ENCODE assay signal across 15 cellular contexts in the genomic region with DNA sequence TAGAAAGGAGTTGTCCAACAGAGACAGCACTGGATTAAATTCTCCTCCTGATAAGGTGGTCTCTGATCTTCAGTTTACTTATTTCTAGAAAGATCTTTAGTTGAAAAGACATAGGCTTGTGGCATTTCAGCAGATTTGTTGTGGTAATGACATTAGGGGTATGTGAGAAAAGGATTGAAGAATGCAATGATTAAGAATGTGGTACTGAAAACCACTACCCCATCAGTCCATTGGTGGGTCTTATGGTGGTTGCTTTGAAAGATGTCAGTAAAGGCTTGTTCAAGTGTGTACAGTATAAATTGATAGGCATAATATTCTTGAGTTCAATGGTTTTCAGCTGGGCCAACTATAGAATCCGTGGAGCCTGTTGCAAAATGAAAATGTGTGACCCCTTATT. TPM values are rescaled to one million over a fixed set of nuclear protein-coding genes. Genes with fewer than 3 reads are reported as not detected.
A peak's percentile ranks its signal among the peaks of the same experiment; 100 is the strongest.
DNase-seq lines count a peak whose midpoint lies in the region; ATAC-seq lines count a peak whose summit lies in the region.
"Had no signal": no experiment of that assay in that cellular context is flagged by ENCODE, and none has a peak within 500 bp of the region (broad histone marks: within the 10 kb centered on the region; RNA-seq: fewer than 3 reads in every experiment).

No MANE protein-coding gene starts in this region.

- peak overlapping the region; percentile 39 for H3K4me3 Mint-ChIP-seq in activated T-cell treated with anti-CD3 and anti-CD28 coated beads, Interleukin-2, amount 50 U/mL, for 24 hours
- peak overlapping the region; percentile 56 for H3K4me3 Mint-ChIP-seq in activated CD8-positive, alpha-beta T cell treated with anti-CD3 and anti-CD28 coated beads, Interleukin-2, amount 10 ng/mL, durations not matched to agents 7 days and 5 days
- H3K4me3 Mint-ChIP-seq: nephron had no signal

- no peak overlapping the region for H3K9ac ChIP-seq in Karpas-422 (ENCODE audit: low read length)

- ATAC-seq in HG02759 (IDR thresholded peaks at IDR 0.05; ENCODE audit: unreplicated experiment) = peak; percentile 22
- peak; percentile 72 for ATAC-seq in activated CD8-positive, alpha-beta T cell treated with anti-CD3 and anti-CD28 coated beads, Interleukin-2, amount 10 ng/mL, durations not matched to agents 7 days and 5 days
- ATAC-seq in stimulated activated naive CD8-positive, alpha-beta T cell treated with anti-CD3 and anti-CD28 coated beads, Interleukin-15, Interleukin-2, amounts not matched to agents 100 U/mL and 50 U/mL, for 24 hours = peak; percentile 77

- no peak for DNase-seq in activated T-cell treated with anti-CD3 and anti-CD28 coated beads, Interleukin-2, amount 50 U/mL, for 24 hours
- DNase-seq in activated T-cell treated with anti-CD3 and anti-CD28 coated beads for 4 hours = no peak
- DNase-seq in activated CD8-positive, alpha-beta T cell treated with anti-CD3 and anti-CD28 coated beads, Interleukin-2, amount 10 ng/mL, durations not matched to agents 7 days and 5 days = peak; percentile 30
- DNase-seq in stimulated activated naive CD8-positive, alpha-beta T cell treated with anti-CD3 and anti-CD28 coated beads, Interleukin-15, Interleukin-2, amounts not matched to agents 100 U/mL and 50 U/mL, for 24 hours = no peak
- no peak for DNase-seq in Karpas-422
- DNase-seq in AML-193 (lab: John Stamatoyannopoulos, UW) = no peak
- no peak for DNase-seq in GOT3 (lab: John Stamatoyannopoulos, UW)
- DNase-seq: dermis blood vessel endothelial cell; H7; NCI-H345; SJCRH30; stimulated activated CD4-positive, alpha-beta T cell treated with anti-CD3 and anti-CD28 coated beads, Interleukin-4, amount 100 ng/mL, for 1 hour had no signal

- peak overlapping the region; percentile 81 for H3K27ac Mint-ChIP-seq in activated T-cell treated with anti-CD3 and anti-CD28 coated beads, Interleukin-2, amount 50 U/mL, for 24 hours
- peak overlapping the region; percentile 78 for H3K27ac Mint-ChIP-seq in activated CD8-positive, alpha-beta T cell treated with anti-CD3 and anti-CD28 coated beads, Interleukin-2, amount 10 ng/mL, durations not matched to agents 7 days and 5 days

- no peaks in the 10 kb centered on the region for H3K9me3 ChIP-seq in Karpas-422 (ENCODE audit: low read length)
- H3K9me3 ChIP-seq: SJCRH30 had no signal

- CTCF ChIA-PET in activated CD8-positive, alpha-beta T cell treated with anti-CD3 and anti-CD28 coated beads, Interleukin-2, amount 10 ng/mL, durations not matched to agents 7 days and 5 days (lab: Charles Lee) = interaction anchor here (1.1 to 1.7 kb wide), 6 partner anchors 10 to 127 kb away, joined by 3 to 5 read pairs (median 4); no protein-coding TSS in a partner anchor

- no peaks in the 10 kb centered on the region for H3K27me3 Mint-ChIP-seq in activated T-cell treated with anti-CD3 and anti-CD28 coated beads, Interleukin-2, amount 50 U/mL, for 24 hours
- H3K27me3 Mint-ChIP-seq in activated CD8-positive, alpha-beta T cell treated with anti-CD3 and anti-CD28 coated beads, Interleukin-2, amount 10 ng/mL, durations not matched to agents 7 days and 5 days (ENCODE audit: low read depth) = peaks cover 4% of the 10 kb centered on the region

- no peak overlapping the region for H3K4me2 ChIP-seq in Karpas-422 (ENCODE audit: low read depth, low read length, poor library complexity, severe bottlenecking)
- H3K4me2 ChIP-seq: hepatocyte had no signal

- H3K9me2 ChIP-seq in Karpas-422 (replicated peaks; ENCODE audit: insufficient read depth, low read length) = no peaks in the 10 kb centered on the region

- no peak overlapping the region for H3K27ac ChIP-seq in Karpas-422 (ENCODE audit: low read length)
- H3K27ac ChIP-seq: hepatocyte, SJCRH30 had no signal

- no peaks in the 10 kb centered on the region for H3K27me3 ChIP-seq in Karpas-422 (ENCODE audit: low read length)
- H3K27me3 ChIP-seq: hepatocyte, SJCRH30 had no signal

- no peaks in the 10 kb centered on the region for H3K9me3 Mint-ChIP-seq in activated T-cell treated with anti-CD3 and anti-CD28 coated beads, Interleukin-2, amount 50 U/mL, for 24 hours
- no peaks in the 10 kb centered on the region for H3K9me3 Mint-ChIP-seq in activated CD8-positive, alpha-beta T cell treated with anti-CD3 and anti-CD28 coated beads, Interleukin-2, amount 10 ng/mL, durations not matched to agents 7 days and 5 days (ENCODE audit: insufficient read depth)

- peaks cover 12% of the 10 kb centered on the region for H3K4me1 ChIP-seq in Karpas-422 (ENCODE audit: low read length)

- H3K36me3 Mint-ChIP-seq in activated T-cell treated with anti-CD3 and anti-CD28 coated beads, Interleukin-2, amount 50 U/mL, for 24 hours (ENCODE audit: low read depth) = no peaks in the 10 kb centered on the region
- peaks cover 14% of the 10 kb centered on the region for H3K36me3 Mint-ChIP-seq in activated CD8-positive, alpha-beta T cell treated with anti-CD3 and anti-CD28 coated beads, Interleukin-2, amount 10 ng/mL, durations not matched to agents 7 days and 5 days (ENCODE audit: low read depth)

- no peak overlapping the region for H3K4me3 ChIP-seq in Karpas-422 (ENCODE audit: low read length)
- H3K4me3 ChIP-seq: hepatocyte, SJCRH30 had no signal

- H3K79me2 ChIP-seq in Karpas-422 (ENCODE audit: low read length) = no peaks in the 10 kb centered on the region

- no peak overlapping the region for H2AFZ ChIP-seq in Karpas-422 (ENCODE audit: low read length)
- H2AFZ ChIP-seq: hepatocyte had no signal

- no peaks in the 10 kb centered on the region for H4K20me1 ChIP-seq in Karpas-422 (ENCODE audit: insufficient read depth, low read depth, low read length)

- H3K36me3 ChIP-seq in Karpas-422 (ENCODE audit: insufficient read depth, low read length) = no peaks in the 10 kb centered on the region
- H3K36me3 ChIP-seq: SJCRH30 had no signal

- POLR2A ChIA-PET in activated CD8-positive, alpha-beta T cell treated with anti-CD3 and anti-CD28 coated beads, Interleukin-2, amount 10 ng/mL, durations not matched to agents 7 days and 5 days (lab: Charles Lee) = interaction anchor here (0.6 kb wide), 3 partner anchors 37 to 118 kb away, joined by 3 to 4 read pairs (median 3); no protein-coding TSS in a partner anchor

- H3K4me1 Mint-ChIP-seq in activated T-cell treated with anti-CD3 and anti-CD28 coated beads, Interleukin-2, amount 50 U/mL, for 24 hours (ENCODE audit: low read depth) = peaks cover 44% of the 10 kb centered on the region
- peaks cover 44% of the 10 kb centered on the region for H3K4me1 Mint-ChIP-seq in activated CD8-positive, alpha-beta T cell treated with anti-CD3 and anti-CD28 coated beads, Interleukin-2, amount 10 ng/mL, durations not matched to agents 7 days and 5 days (ENCODE audit: low read depth)

RNA-seq across cellular contexts. Expression of gene PPFIBP1, which starts 10.8 kb away (rescaled TPM):
- total RNA-seq in activated CD8-positive, alpha-beta T cell treated with anti-CD3 and anti-CD28 coated beads, Interleukin-2, amount 10 ng/mL, durations not matched to agents 7 days and 5 days = 10 to 100 TPM; 17.5 TPM
- 1.2 and 3.6 TPM in 2 replicates for total RNA-seq in Karpas-422 (2014; rRNA removed; shearing (Covaris generic); ENCODE audit: low replicate concordance)

Comparison
In these comparisons a context has a peak if more than half of its experiments do, and no peak if none do; other contexts are left out.
1. ATAC-seq: peak in every context shown above with its lines; median percentile 77 in stimulated activated naive CD8-positive, alpha-beta T cell treated with anti-CD3 and anti-CD28 coated beads, Interleukin-15, Interleukin-2, amounts not matched to agents 100 U/mL and 50 U/mL, for 24 hours; 72 in activated CD8-positive, alpha-beta T cell treated with anti-CD3 and anti-CD28 coated beads, Interleukin-2, amount 10 ng/mL, durations not matched to agents 7 days and 5 days; 22 in HG02759.